ENCODE assay signal across 1 cellular context in the genomic region with DNA sequence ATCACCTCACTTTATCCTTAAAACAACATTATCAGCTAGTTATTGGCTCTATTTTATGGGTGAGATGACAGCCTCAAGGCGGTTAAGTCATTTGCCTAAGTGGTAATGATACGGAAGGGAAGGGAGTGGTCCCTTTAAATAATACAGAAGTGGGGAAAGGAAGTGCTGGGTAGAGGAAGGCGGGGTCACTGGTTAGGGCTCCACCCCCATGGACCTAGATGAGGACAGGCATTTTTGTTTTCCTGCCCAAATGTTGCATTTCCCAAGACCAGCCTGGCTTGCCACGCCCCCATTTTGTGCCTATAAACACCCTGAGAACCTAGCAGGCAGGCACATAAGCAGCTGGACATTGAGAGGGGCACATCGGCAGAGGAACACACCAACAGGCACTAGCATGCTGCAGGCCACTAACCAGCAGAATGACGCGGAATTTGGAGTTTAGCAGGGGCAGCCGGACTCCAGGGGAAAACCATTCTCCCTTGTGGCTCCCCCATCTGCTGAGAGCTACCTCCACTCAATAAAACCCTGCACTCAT.
A peak's percentile ranks its signal among the peaks of the same experiment; 100 is the strongest.
TF ChIP-seq lines count a peak whose summit lies in the region.

No MANE protein-coding gene starts in this region.

TF ChIP-seq in HEK293, 187 proteins besides CTCF, POLR2A, EP300 and RAD21 (continued from another document and continues in another):
- TF ChIP-seq, protein P1, sequence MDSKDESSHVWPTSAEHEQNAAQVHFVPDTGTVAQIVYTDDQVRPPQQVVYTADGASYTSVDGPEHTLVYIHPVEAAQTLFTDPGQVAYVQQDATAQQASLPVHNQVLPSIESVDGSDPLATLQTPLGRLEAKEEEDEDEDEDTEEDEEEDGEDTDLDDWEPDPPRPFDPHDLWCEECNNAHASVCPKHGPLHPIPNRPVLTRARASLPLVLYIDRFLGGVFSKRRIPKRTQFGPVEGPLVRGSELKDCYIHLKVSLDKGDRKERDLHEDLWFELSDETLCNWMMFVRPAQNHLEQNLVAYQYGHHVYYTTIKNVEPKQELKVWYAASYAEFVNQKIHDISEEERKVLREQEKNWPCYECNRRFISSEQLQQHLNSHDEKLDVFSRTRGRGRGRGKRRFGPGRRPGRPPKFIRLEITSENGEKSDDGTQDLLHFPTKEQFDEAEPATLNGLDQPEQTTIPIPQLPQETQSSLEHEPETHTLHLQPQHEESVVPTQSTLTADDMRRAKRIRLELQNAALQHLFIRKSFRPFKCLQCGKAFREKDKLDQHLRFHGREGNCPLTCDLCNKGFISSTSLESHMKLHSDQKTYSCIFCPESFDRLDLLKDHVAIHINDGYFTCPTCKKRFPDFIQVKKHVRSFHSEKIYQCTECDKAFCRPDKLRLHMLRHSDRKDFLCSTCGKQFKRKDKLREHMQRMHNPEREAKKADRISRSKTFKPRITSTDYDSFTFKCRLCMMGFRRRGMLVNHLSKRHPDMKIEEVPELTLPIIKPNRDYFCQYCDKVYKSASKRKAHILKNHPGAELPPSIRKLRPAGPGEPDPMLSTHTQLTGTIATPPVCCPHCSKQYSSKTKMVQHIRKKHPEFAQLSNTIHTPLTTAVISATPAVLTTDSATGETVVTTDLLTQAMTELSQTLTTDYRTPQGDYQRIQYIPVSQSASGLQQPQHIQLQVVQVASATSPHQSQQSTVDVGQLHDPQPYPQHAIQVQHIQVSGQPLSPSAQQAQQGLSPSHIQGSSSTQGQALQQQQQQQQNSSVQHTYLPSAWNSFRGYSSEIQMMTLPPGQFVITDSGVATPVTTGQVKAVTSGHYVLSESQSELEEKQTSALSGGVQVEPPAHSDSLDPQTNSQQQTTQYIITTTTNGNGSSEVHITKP (tag by site-specific recombination; IDR thresholded peaks at IDR 0.05) = peak; percentile 75; the same call in 1 of the 2 replicates
- TF ChIP-seq ZNF747 (tag by site-specific recombination; IDR thresholded peaks at IDR 0.05) (no peak), ZNF48 (tag by site-specific recombination; IDR thresholded peaks at IDR 0.05) (no peak), KLF16 (tag by site-specific recombination; IDR thresholded peaks at IDR 0.05) (peak; percentile 80), GFI1B (tag by site-specific recombination; IDR thresholded peaks at IDR 0.05) (no peak), ZBTB48 (tag by site-specific recombination; IDR thresholded peaks at IDR 0.05) (0 out of 2 replicates have a peak, but pooled peaks have one; percentile 28), PBX3 (CRISPR knock-in tag; IDR thresholded peaks at IDR 0.05) (no peak), KLF7 (tag by site-specific recombination; IDR thresholded peaks at IDR 0.05; ENCODE audit: borderline replicate concordance) (no peak), ZNF768 (tag by site-specific recombination; IDR thresholded peaks at IDR 0.05) (no peak), ZNF394 (tag by site-specific recombination; IDR thresholded peaks at IDR 0.05; ENCODE audit: borderline replicate concordance) (peak; percentile 43; the same call in 1 of the 2 replicates), WT1 (tag by site-specific recombination; IDR thresholded peaks at IDR 0.05) (peak; percentile 40; the same call in 1 of the 2 replicates), GLI2 (tag by site-specific recombination; IDR thresholded peaks at IDR 0.05; ENCODE audit: borderline replicate concordance, low read depth) (no peak), OVOL3 (tag by site-specific recombination; IDR thresholded peaks at IDR 0.05) (no peak), ZNF785 (tag by site-specific recombination; IDR thresholded peaks at IDR 0.05) (no peak), ZNF501 (tag by site-specific recombination; IDR thresholded peaks at IDR 0.05) (peak; percentile 76), BCL11B (tag by site-specific recombination; IDR thresholded peaks at IDR 0.05; ENCODE audit: low read depth) (no peak), ZNF24 (tag by site-specific recombination; IDR thresholded peaks at IDR 0.05) (0 out of 2 replicates have a peak, but pooled peaks have one; percentile 62), ZNF701 (tag by site-specific recombination; IDR thresholded peaks at IDR 0.05) (no peak), ZNF830 (tag by site-specific recombination; IDR thresholded peaks at IDR 0.05; ENCODE audit: low read depth) (no peak), ZBTB11 (tag by site-specific recombination; conservative IDR thresholded peaks at IDR 0.05; ENCODE audit: low read depth) (no peak; the same call in 1 of the 2 replicates), ZNF433 (tag by site-specific recombination; IDR thresholded peaks at IDR 0.05; ENCODE audit: low read depth) (no peak), HIC1 (tag by site-specific recombination; IDR thresholded peaks at IDR 0.05) (0 out of 2 replicates have a peak, but pooled peaks have one; percentile 15), ZBTB21 (tag by site-specific recombination; IDR thresholded peaks at IDR 0.05) (0 out of 2 replicates have a peak, but pooled peaks have one; percentile 11), ZNF202 (tag by site-specific recombination; IDR thresholded peaks at IDR 0.05; ENCODE audit: borderline replicate concordance) (no peak), TRIM28 (IDR thresholded peaks at IDR 0.05; ENCODE audit: borderline replicate concordance, low read length) (0 out of 2 replicates have a peak, but pooled peaks have one; percentile 48), ZNF140 (tag by site-specific recombination; IDR thresholded peaks at IDR 0.05) (no peak), ZFP3 (tag by site-specific recombination; IDR thresholded peaks at IDR 0.05; ENCODE audit: low read depth) (no peak), ZNF560 (tag by site-specific recombination; IDR thresholded peaks at IDR 0.05; ENCODE audit: borderline replicate concordance) (no peak), ZNF624 (tag by site-specific recombination; IDR thresholded peaks at IDR 0.05) (no peak), YY2 (tag by site-specific recombination; IDR thresholded peaks at IDR 0.05) (no peak), ZNF776 (tag by site-specific recombination; IDR thresholded peaks at IDR 0.05; ENCODE audit: borderline replicate concordance) (no peak), ZNF623 (tag by site-specific recombination; IDR thresholded peaks at IDR 0.05) (no peak), ZNF521 (tag by site-specific recombination; IDR thresholded peaks at IDR 0.05) (no peak), ZNF423 (tag by site-specific recombination; IDR thresholded peaks at IDR 0.05) (no peak), ZNF416 (tag by site-specific recombination; IDR thresholded peaks at IDR 0.05) (no peak), ZNF10 (tag by site-specific recombination; IDR thresholded peaks at IDR 0.05) (peak; percentile 40; the same call in 1 of the 2 replicates), PRDM4 (tag by site-specific recombination; IDR thresholded peaks at IDR 0.05) (0 out of 2 replicates have a peak, but pooled peaks have one; percentile 15), ZNF488 (tag by site-specific recombination; IDR thresholded peaks at IDR 0.05) (no peak)
- TF ChIP-seq, protein P2, sequence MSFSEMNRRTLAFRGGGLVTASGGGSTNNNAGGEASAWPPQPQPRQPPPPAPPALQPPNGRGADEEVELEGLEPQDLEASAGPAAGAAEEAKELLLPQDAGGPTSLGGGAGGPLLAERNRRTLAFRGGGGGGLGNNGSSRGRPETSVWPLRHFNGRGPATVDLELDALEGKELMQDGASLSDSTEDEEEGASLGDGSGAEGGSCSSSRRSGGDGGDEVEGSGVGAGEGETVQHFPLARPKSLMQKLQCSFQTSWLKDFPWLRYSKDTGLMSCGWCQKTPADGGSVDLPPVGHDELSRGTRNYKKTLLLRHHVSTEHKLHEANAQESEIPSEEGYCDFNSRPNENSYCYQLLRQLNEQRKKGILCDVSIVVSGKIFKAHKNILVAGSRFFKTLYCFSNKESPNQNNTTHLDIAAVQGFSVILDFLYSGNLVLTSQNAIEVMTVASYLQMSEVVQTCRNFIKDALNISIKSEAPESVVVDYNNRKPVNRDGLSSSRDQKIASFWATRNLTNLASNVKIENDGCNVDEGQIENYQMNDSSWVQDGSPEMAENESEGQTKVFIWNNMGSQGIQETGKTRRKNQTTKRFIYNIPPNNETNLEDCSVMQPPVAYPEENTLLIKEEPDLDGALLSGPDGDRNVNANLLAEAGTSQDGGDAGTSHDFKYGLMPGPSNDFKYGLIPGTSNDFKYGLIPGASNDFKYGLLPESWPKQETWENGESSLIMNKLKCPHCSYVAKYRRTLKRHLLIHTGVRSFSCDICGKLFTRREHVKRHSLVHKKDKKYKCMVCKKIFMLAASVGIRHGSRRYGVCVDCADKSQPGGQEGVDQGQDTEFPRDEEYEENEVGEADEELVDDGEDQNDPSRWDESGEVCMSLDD (tag by site-specific recombination; IDR thresholded peaks at IDR 0.05) = no peak
- TF ChIP-seq, protein P3, sequence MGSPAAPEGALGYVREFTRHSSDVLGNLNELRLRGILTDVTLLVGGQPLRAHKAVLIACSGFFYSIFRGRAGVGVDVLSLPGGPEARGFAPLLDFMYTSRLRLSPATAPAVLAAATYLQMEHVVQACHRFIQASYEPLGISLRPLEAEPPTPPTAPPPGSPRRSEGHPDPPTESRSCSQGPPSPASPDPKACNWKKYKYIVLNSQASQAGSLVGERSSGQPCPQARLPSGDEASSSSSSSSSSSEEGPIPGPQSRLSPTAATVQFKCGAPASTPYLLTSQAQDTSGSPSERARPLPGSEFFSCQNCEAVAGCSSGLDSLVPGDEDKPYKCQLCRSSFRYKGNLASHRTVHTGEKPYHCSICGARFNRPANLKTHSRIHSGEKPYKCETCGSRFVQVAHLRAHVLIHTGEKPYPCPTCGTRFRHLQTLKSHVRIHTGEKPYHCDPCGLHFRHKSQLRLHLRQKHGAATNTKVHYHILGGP (tag by site-specific recombination; IDR thresholded peaks at IDR 0.05) = no peak
